In genomic region chr9:88775559-88775958, GRCh38 we compare ENCODE assay signal across 19 cellular contexts.
A peak's percentile ranks its signal among the peaks of the same experiment; 100 is the strongest.
DNase-seq lines count a peak whose midpoint lies in the region; TF ChIP-seq lines count a peak whose summit lies in the region.
"Had no signal": no experiment of that assay in that cellular context is flagged by ENCODE, and none has a peak within 500 bp of the region (broad histone marks: within the 10 kb centered on the region; RNA-seq: fewer than 3 reads in every experiment).

No MANE protein-coding gene starts in this region.

- POLR2A ChIA-PET in CD8-positive, alpha-beta memory T cell (lab: Charles Lee): no interaction called here

- in situ Hi-C loops in GM23248 (cut with MboI): no loop called here

- 94 to 97% methylated on average over 6 of the region's 6 CpGs for WGBS in GM23248 (ENCODE audit: low coverage in 1 of 2, low lambda C conversion rate in 2 of 2, missing lambda C conversion rate in 2 of 2), 2 experiments

- H3K36me3 ChIP-seq in GM23248 (ENCODE audit: low read depth): no peaks in the 10 kb centered on the region
- H3K36me3 ChIP-seq in SJSA1: no peaks in the 10 kb centered on the region
- H3K36me3 ChIP-seq in skeletal muscle satellite cell (ENCODE audit: insufficient read depth, low read length): no peaks in the 10 kb centered on the region
- no peaks in the 10 kb centered on the region for H3K36me3 ChIP-seq in CD8-positive, alpha-beta memory T cell (ENCODE audit: insufficient read depth, low read length)
- H3K36me3 ChIP-seq: ascending aorta had no signal

- no peak for TF ChIP-seq CTCF in fibroblast of mammary gland (conservative IDR thresholded peaks at IDR 0.05; ENCODE audit: control insufficient read depth, insufficient read depth, low read depth, low read length)

- peak overlapping the region; percentile 60 for H3K4me2 ChIP-seq in GM23248 (ENCODE audit: unreplicated experiment)
- peak overlapping the region; percentile 48 for H3K4me2 ChIP-seq in skeletal muscle satellite cell (ENCODE audit: low read length)

- H3K9ac ChIP-seq in GM23248: peak overlapping the region; percentile 29; the same call in 1 of the 2 replicates
- peak overlapping the region; percentile 72 for H3K9ac ChIP-seq in skeletal muscle satellite cell (ENCODE audit: low read depth, low read length)

- DNase-seq in GM23248: no peak
- DNase-seq in SJSA1 (ENCODE audit: low read depth in 1 of 2, low spot score in 2 of 2): no peak
- peak; percentile 32 for DNase-seq in fibroblast of mammary gland (ENCODE audit: low read depth)
- DNase-seq in NCI-H1417 (lab: John Stamatoyannopoulos, UW): no peak
- DNase-seq in CD8-positive, alpha-beta memory T cell: no peak
- no peak for DNase-seq in LoVo (ENCODE audit: low spot score)
- DNase-seq: activated CD8-positive, alpha-beta T cell treated with anti-CD3 and anti-CD28 coated beads for 36 hours; COR-L47; effector memory CD8-positive, alpha-beta T cell; GOT3; Kasumi-1; NCI-H2081; NCI-H82; SHP77; stimulated activated naive B cell treated with anti-CD40 and anti-IgM and Interleukin-4, amounts not matched to agents 10 μg/mL and 1 μg/mL and 100 μg/mL, for 72 hours had no signal

- H3K27me3 ChIP-seq in GM23248 (replicated peaks; ENCODE audit: insufficient read depth) (no peaks in the 10 kb centered on the region), SJSA1 (replicated peaks) (no peaks in the 10 kb centered on the region), skeletal muscle satellite cell (ENCODE audit: control insufficient read depth, insufficient read depth, low read length) (no peaks in the 10 kb centered on the region)
- H3K27me3 ChIP-seq in CD8-positive, alpha-beta memory T cell (ENCODE audit: insufficient read depth, low read length, poor library complexity, severe bottlenecking): no peaks in the 10 kb centered on the region
- H3K27me3 ChIP-seq: ascending aorta had no signal

- H4K20me1 ChIP-seq in GM23248 (ENCODE audit: insufficient read depth): no peaks in the 10 kb centered on the region

- no peaks in the 10 kb centered on the region for H3K79me2 ChIP-seq in GM23248 (ENCODE audit: insufficient read depth)

- CTCF ChIA-PET in CD8-positive, alpha-beta memory T cell (lab: Charles Lee): no interaction called here

- H3K27ac ChIP-seq in GM23248 (peak overlapping the region; percentile 79), SJSA1 (peak overlapping the region; percentile 89)
- H3K27ac ChIP-seq in CD8-positive, alpha-beta memory T cell (ENCODE audit: low read depth, low read length): no peak overlapping the region
- H3K27ac ChIP-seq: ascending aorta, HL-60 had no signal

- peaks cover 58% of the 10 kb centered on the region for H3K4me1 ChIP-seq in GM23248 (ENCODE audit: insufficient read depth)
- peaks cover 50% of the 10 kb centered on the region for H3K4me1 ChIP-seq in SJSA1 (replicated peaks)
- peaks cover 72% of the 10 kb centered on the region for H3K4me1 ChIP-seq in skeletal muscle satellite cell (ENCODE audit: control insufficient read depth, insufficient read depth, low read length)
- no peaks in the 10 kb centered on the region for H3K4me1 ChIP-seq in CD8-positive, alpha-beta memory T cell (ENCODE audit: insufficient read depth, low read length)

- H3K9me2 ChIP-seq in GM23248 (ENCODE audit: insufficient read depth): no peaks in the 10 kb centered on the region

- no peaks in the 10 kb centered on the region for H3K36me3 Mint-ChIP-seq in CD8-positive, alpha-beta memory T cell

- peaks cover 0 to 23% of the 10 kb centered on the region in 2 donors for H3K27me3 Mint-ChIP-seq in CD8-positive, alpha-beta memory T cell

- peak overlapping the region in 1 of 8 donors; percentile 34 for H3K27ac Mint-ChIP-seq in CD8-positive, alpha-beta memory T cell
- H3K27ac Mint-ChIP-seq: activated CD8-positive, alpha-beta T cell treated with anti-CD3 and anti-CD28 coated beads for 36 hours; activated T-helper 17 cell treated with anti-CD3 and anti-CD28 coated beads, Interleukin-2, amount 50 U/mL, for 72 hours; effector memory CD8-positive, alpha-beta T cell; stimulated activated naive B cell treated with anti-CD40 and anti-IgM and Interleukin-4, amounts not matched to agents 10 μg/mL and 1 μg/mL and 100 μg/mL, for 72 hours had no signal

- H3F3A ChIP-seq in GM23248 (ENCODE audit: insufficient read depth): peaks cover 29% of the 10 kb centered on the region

- H3K9me3 ChIP-seq in GM23248 (ENCODE audit: low read depth): no peaks in the 10 kb centered on the region
- no peaks in the 10 kb centered on the region for H3K9me3 ChIP-seq in SJSA1 (replicated peaks)
- H3K9me3 ChIP-seq in skeletal muscle satellite cell (replicated peaks; ENCODE audit: low read length): no peaks in the 10 kb centered on the region
- no peaks in the 10 kb centered on the region for H3K9me3 ChIP-seq in CD8-positive, alpha-beta memory T cell (ENCODE audit: low read length)
- H3K9me3 ChIP-seq: ascending aorta had no signal

- H2AFZ ChIP-seq in GM23248: no peak overlapping the region

- H3K4me3 Mint-ChIP-seq in CD8-positive, alpha-beta memory T cell: no peak overlapping the region
- H3K4me3 Mint-ChIP-seq: activated CD8-positive, alpha-beta T cell treated with anti-CD3 and anti-CD28 coated beads for 36 hours; activated T-helper 17 cell treated with anti-CD3 and anti-CD28 coated beads, Interleukin-2, amount 50 U/mL, for 72 hours; effector memory CD8-positive, alpha-beta T cell; stimulated activated naive B cell treated with anti-CD40 and anti-IgM and Interleukin-4, amounts not matched to agents 10 μg/mL and 1 μg/mL and 100 μg/mL, for 72 hours had no signal

- H3K4me3 ChIP-seq in GM23248: no peak overlapping the region
- H3K4me3 ChIP-seq in SJSA1: no peak overlapping the region
- no peak overlapping the region for H3K4me3 ChIP-seq in fibroblast of mammary gland (ENCODE audit: control insufficient read depth, low read depth, low read length)
- peak overlapping the region; percentile 8 for H3K4me3 ChIP-seq in skeletal muscle satellite cell (ENCODE audit: low read length)
- no peak overlapping the region for H3K4me3 ChIP-seq in CD8-positive, alpha-beta memory T cell (ENCODE audit: low read length)
- H3K4me3 ChIP-seq: ascending aorta had no signal

- H3K9me3 Mint-ChIP-seq in CD8-positive, alpha-beta memory T cell: peaks cover 0 to 2% (median 0%) of the 10 kb centered on the region in 5 donors
- H3K9me3 Mint-ChIP-seq: activated CD8-positive, alpha-beta T cell treated with anti-CD3 and anti-CD28 coated beads for 36 hours; activated T-helper 17 cell treated with anti-CD3 and anti-CD28 coated beads, Interleukin-2, amount 50 U/mL, for 72 hours; effector memory CD8-positive, alpha-beta T cell; stimulated activated naive B cell treated with anti-CD40 and anti-IgM and Interleukin-4, amounts not matched to agents 10 μg/mL and 1 μg/mL and 100 μg/mL, for 72 hours had no signal

- peaks cover 0 to 4% (median 0%) of the 10 kb centered on the region in 3 donors for H3K4me1 Mint-ChIP-seq in CD8-positive, alpha-beta memory T cell
- H3K4me1 Mint-ChIP-seq: activated T-helper 17 cell treated with anti-CD3 and anti-CD28 coated beads, Interleukin-2, amount 50 U/mL, for 72 hours had no signal
